ENCODE assay signal across 1 cellular context in the genomic region with DNA sequence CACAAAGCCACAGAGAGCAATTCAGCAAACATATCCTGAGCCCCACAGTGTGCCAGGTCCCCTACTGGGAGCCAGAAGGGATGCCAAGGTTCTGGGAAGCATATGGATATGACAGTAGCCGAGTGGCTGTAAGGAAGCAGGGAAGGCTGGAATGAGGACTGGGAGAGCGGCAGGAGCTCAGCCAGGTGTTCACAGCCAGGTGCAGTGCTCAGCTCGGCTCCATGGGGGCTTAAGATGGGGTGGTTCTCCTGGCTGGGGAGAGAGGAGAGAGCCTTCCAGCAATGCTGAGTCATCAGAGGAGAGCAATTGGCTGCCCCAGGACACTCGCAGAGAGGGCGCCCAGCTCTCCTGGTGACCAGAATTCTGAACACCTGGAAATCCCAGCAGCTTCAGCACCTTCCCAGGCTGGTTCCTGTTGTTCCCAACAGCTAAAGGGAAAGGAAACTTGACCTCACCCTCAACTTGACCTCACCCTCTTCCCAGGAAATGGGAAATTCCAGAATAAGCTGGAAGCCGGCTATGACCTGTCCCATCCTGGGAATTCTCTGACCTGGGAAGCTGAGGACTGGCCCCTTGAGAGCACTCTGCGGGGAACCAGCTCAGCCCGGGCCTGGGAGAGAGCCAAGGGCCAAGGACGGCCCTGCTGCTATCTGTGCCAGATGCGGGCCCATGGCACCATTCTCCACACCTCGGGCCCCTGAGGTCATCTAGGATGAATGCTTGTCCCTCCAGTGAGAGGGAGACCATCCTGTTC.
TF ChIP-seq lines count a peak whose summit lies in the region.

No MANE protein-coding gene starts in this region.

TF ChIP-seq in HCT116, 20 proteins besides CTCF, POLR2A, EP300 and RAD21 (continued from another document):
- TF ChIP-seq ZNF274 (IDR thresholded peaks at IDR 0.05; ENCODE audit: low read depth, low read length): no peak
- TF ChIP-seq JUND (IDR thresholded peaks at IDR 0.05): no peak
- no peak for TF ChIP-seq CBX3 (IDR thresholded peaks at IDR 0.05; ENCODE audit: low read depth)
- no peak for TF ChIP-seq TCF7L2 (IDR thresholded peaks at IDR 0.05; ENCODE audit: borderline replicate concordance, extremely low read depth, insufficient read depth, insufficient read length)
- TF ChIP-seq ELF1 (IDR thresholded peaks at IDR 0.05; ENCODE audit: borderline replicate concordance, low read depth): no peak
